ENCODE assay signal across 21 cellular contexts in genomic region chr11:645536-645935, GRCh38. TPM values are rescaled to one million over a fixed set of nuclear protein-coding genes. Genes with fewer than 3 reads are reported as not detected.
A peak's percentile ranks its signal among the peaks of the same experiment; 100 is the strongest.
DNase-seq lines count a peak whose midpoint lies in the region; ATAC-seq and TF ChIP-seq lines count a peak whose summit lies in the region.
"Had no signal": no experiment of that assay in that cellular context is flagged by ENCODE, and none has a peak within 500 bp of the region (broad histone marks: within the 10 kb centered on the region; RNA-seq: fewer than 3 reads in every experiment).

No MANE protein-coding gene starts in this region.

- no peaks in the 10 kb centered on the region for H3K9me3 ChIP-seq in CD8-positive, alpha-beta T cell (ENCODE audit: low read length)
- H3K9me3 ChIP-seq: SJCRH30 had no signal

- intact Hi-C loops in CD8-positive, alpha-beta T cell (cut with DNase I, micrococcal nuclease) = no loop called here

- no peak for TF ChIP-seq CTCF in CD8-positive, alpha-beta T cell (IDR thresholded peaks at IDR 0.05)
- TF ChIP-seq CTCF in WTC11 (IDR thresholded peaks at IDR 0.05) = no peak

- no peak overlapping the region for H3K27ac ChIP-seq in CD8-positive, alpha-beta T cell (ENCODE audit: low read depth, low read length)
- H3K27ac ChIP-seq: SJCRH30 had no signal

- no peaks in the 10 kb centered on the region for H3K36me3 ChIP-seq in CD8-positive, alpha-beta T cell (ENCODE audit: insufficient read depth, low read length)

- no peaks in the 10 kb centered on the region for H3K9me3 Mint-ChIP-seq in CD8-positive, alpha-beta T cell
- no peaks in the 10 kb centered on the region for H3K9me3 Mint-ChIP-seq in WTC11
- H3K9me3 Mint-ChIP-seq: CD8-positive, alpha-beta memory T cell; IgD-negative memory B cell had no signal

- H3K4me3 ChIP-seq in CD8-positive, alpha-beta T cell (ENCODE audit: low read depth, low read length) = no peak overlapping the region
- H3K4me3 ChIP-seq: SJCRH30 had no signal

- H3K4me3 Mint-ChIP-seq in CD8-positive, alpha-beta T cell = no peak overlapping the region
- no peak overlapping the region for H3K4me3 Mint-ChIP-seq in WTC11
- H3K4me3 Mint-ChIP-seq: B cell; CD8-positive, alpha-beta memory T cell had no signal

- no peaks in the 10 kb centered on the region for H3K4me1 ChIP-seq in CD8-positive, alpha-beta T cell (ENCODE audit: insufficient read depth, low read length)
- H3K4me1 ChIP-seq: SJCRH30 had no signal

- H3K4me1 Mint-ChIP-seq in CD8-positive, alpha-beta T cell (ENCODE audit: low read depth) = no peaks in the 10 kb centered on the region
- 0 out of 2 replicates have a peak, but pooled peaks cover 2% of the 10 kb centered on the region for H3K4me1 Mint-ChIP-seq in WTC11

- ATAC-seq in CD8-positive, alpha-beta T cell = no peak
- ATAC-seq in GM21529 (IDR thresholded peaks at IDR 0.05; ENCODE audit: unreplicated experiment) (peak; percentile 63), WTC11 (no peak), GM21381 (IDR thresholded peaks at IDR 0.05; ENCODE audit: unreplicated experiment) (no peak)

- peak overlapping the region; percentile 80 for H3K27ac Mint-ChIP-seq in CD8-positive, alpha-beta T cell
- peak overlapping the region; percentile 70; the same call in 1 of the 2 replicates for H3K27ac Mint-ChIP-seq in WTC11
- H3K27ac Mint-ChIP-seq: B cell had no signal

- no peaks in the 10 kb centered on the region for H3K27me3 ChIP-seq in CD8-positive, alpha-beta T cell (ENCODE audit: insufficient read depth, low read length)
- H3K27me3 ChIP-seq: SJCRH30 had no signal

- CTCF ChIA-PET in CD8-positive, alpha-beta T cell (lab: Charles Lee) = interaction anchor here (1.3 kb wide), 1 partner anchor 91 kb away, joined by 3 read pairs; no protein-coding TSS in a partner anchor
- CTCF ChIA-PET in WTC11 (lab: Charles Lee) = interaction anchor here (1.8 kb wide), 1 partner anchor 91 kb away, joined by 5 read pairs; no protein-coding TSS in a partner anchor

- POLR2A ChIA-PET in CD8-positive, alpha-beta T cell (lab: Charles Lee) = no interaction called here
- POLR2A ChIA-PET in WTC11 (lab: Charles Lee) = interaction anchor here (0.5 kb wide), 1 partner anchor 138 kb away, joined by 3 read pairs; no protein-coding TSS in a partner anchor

- H3K36me3 Mint-ChIP-seq in CD8-positive, alpha-beta T cell = peaks cover 20% of the 10 kb centered on the region
- peaks cover 12% of the 10 kb centered on the region for H3K36me3 Mint-ChIP-seq in WTC11

- no peak for DNase-seq in CD8-positive, alpha-beta T cell
- DNase-seq in WTC11 (ENCODE audit: low spot score) = no peak
- peak in 32 of 56 donors; percentile 3 to 87 (median 48) for DNase-seq in nucleus accumbens (lab: John Stamatoyannopoulos, UW)
- DNase-seq in effector CD4-positive, alpha-beta T cell = no peak
- no peak for DNase-seq in NCI-H2196 (lab: John Stamatoyannopoulos, UW; ENCODE audit: unreplicated experiment)
- DNase-seq: ACHN; CD8-positive, alpha-beta memory T cell; HCEC 1CT; NCI-H1436 treated with DMSO at 0.1 percent for 48 hours; NCI-H2081 treated with DMSO at 0.1 percent for 48 hours; NCI-H446; NCI-H748 treated with DMSO at 0.1 percent for 48 hours; RPMI8226; SJCRH30; SW 1271 had no signal

- H3K27me3 Mint-ChIP-seq in CD8-positive, alpha-beta T cell (ENCODE audit: low read depth) = no peaks in the 10 kb centered on the region
- peaks cover under 1% of the 10 kb centered on the region; the same call in 1 of the 2 replicates for H3K27me3 Mint-ChIP-seq in WTC11 (ENCODE audit: low read depth)

TF ChIP-seq in WTC11, 78 proteins besides CTCF, POLR2A, EP300 and RAD21:
- TF ChIP-seq FOXK1 (CRISPR knock-in tag; IDR thresholded peaks at IDR 0.05) (no peak), FOXP4 (CRISPR knock-in tag; IDR thresholded peaks at IDR 0.05) (no peak), EMX1 (CRISPR knock-in tag; IDR thresholded peaks at IDR 0.05) (no peak), NFE2L1 (CRISPR knock-in tag; IDR thresholded peaks at IDR 0.05) (no peak), GRHL2 (CRISPR knock-in tag; IDR thresholded peaks at IDR 0.05; ENCODE audit: insufficient replicate concordance, severe bottlenecking) (no peak), TP53 (CRISPR knock-in tag; IDR thresholded peaks at IDR 0.05) (no peak), ZNF219 (CRISPR knock-in tag; IDR thresholded peaks at IDR 0.05; ENCODE audit: borderline replicate concordance) (no peak), ZNF512 (CRISPR knock-in tag; IDR thresholded peaks at IDR 0.05; ENCODE audit: borderline replicate concordance) (no peak), SMAD3 (CRISPR knock-in tag; IDR thresholded peaks at IDR 0.05; ENCODE audit: borderline replicate concordance) (no peak), FOXP1 (CRISPR knock-in tag; IDR thresholded peaks at IDR 0.05; ENCODE audit: borderline replicate concordance) (no peak), ZNF232 (CRISPR knock-in tag; IDR thresholded peaks at IDR 0.05) (no peak), ZNF425 (CRISPR knock-in tag; conservative IDR thresholded peaks at IDR 0.05) (no peak), FOXJ3 (CRISPR knock-in tag; IDR thresholded peaks at IDR 0.05; ENCODE audit: borderline replicate concordance) (no peak), TEAD1 (CRISPR knock-in tag; IDR thresholded peaks at IDR 0.05) (no peak), TEAD4 (CRISPR knock-in tag; IDR thresholded peaks at IDR 0.05) (no peak), ZSCAN18 (CRISPR knock-in tag; IDR thresholded peaks at IDR 0.05) (no peak)

RNA-seq across cellular contexts. Expression of gene DRD4, which starts 8.5 kb away (rescaled TPM):
- under 1 TPM; 0.72 to 0.79 TPM for total RNA-seq in CD8-positive, alpha-beta T cell
- 3.7 to 5.8 TPM (median 5.5 TPM) in 3 replicates for total RNA-seq in WTC11 (2021)
- total RNA-seq: B cell, Daoy, SJCRH30 had no signal

RNA-seq across cellular contexts. Expression of gene SCT, which starts 18.6 kb away (rescaled TPM):
- total RNA-seq in CD8-positive, alpha-beta T cell = not detected
- 2.3 to 3.3 TPM (median 2.9 TPM) in 3 replicates for total RNA-seq in WTC11 (2021)
- total RNA-seq: B cell; CD8-positive, alpha-beta memory T cell; Daoy; HT1080; SJCRH30 had no signal

RNA-seq across cellular contexts. Expression of gene CDHR5, which starts 20.8 kb away (rescaled TPM):
- total RNA-seq in CD8-positive, alpha-beta T cell = not detected
- total RNA-seq in WTC11 (2021) = 0.26 to 0.34 TPM in 2 of 3 replicates, not detected in the other
- total RNA-seq: B cell; CD8-positive, alpha-beta memory T cell; Daoy; HT1080; SJCRH30 had no signal

RNA-seq across cellular contexts. Expression of gene IRF7, which starts 29.8 kb away (rescaled TPM):
- total RNA-seq in CD8-positive, alpha-beta T cell = 100 to 1,000 TPM; 102 to 106 TPM
- 11.1 to 12.0 TPM (median 11.5 TPM) in 3 replicates for total RNA-seq in WTC11 (2021)
- total RNA-seq: HT1080 had no signal

RNA-seq across cellular contexts. Expression of gene DEAF1, which starts 49.5 kb away (rescaled TPM):
- 100 to 1,000 TPM; 131 to 139 TPM for total RNA-seq in CD8-positive, alpha-beta T cell
- total RNA-seq in WTC11 (2021) = 62.2 to 85.3 TPM (median 81.1 TPM) in 3 replicates

Comparison
In these comparisons a context has a peak if more than half of its experiments do, and no peak if none do; other contexts are left out.
1. DNase-seq: peak in nucleus accumbens (32 of 56); none in CD8-positive, alpha-beta T cell (0 of 7), WTC11 (single experiment), effector CD4-positive, alpha-beta T cell (single experiment) and NCI-H2196 (single experiment).